ENCODE assay signal across 6 cellular contexts in genomic region chr10:11754180-11754579, GRCh38.
"Had no signal": no experiment of that assay in that cellular context is flagged by ENCODE, and none has a peak within 500 bp of the region (broad histone marks: within the 10 kb centered on the region; RNA-seq: fewer than 3 reads in every experiment).

No MANE protein-coding gene starts in this region.

- DNase-seq: H9, HCEC 1CT had no signal

- H3K4me2 ChIP-seq: GM23338 had no signal

- H3K4me3 ChIP-seq: GM23338 had no signal

- H2AFZ ChIP-seq: GM23338 had no signal

- ATAC-seq: GM23338 had no signal

- FAIRE-seq: H1, H54, HTR-8/SVneo had no signal
